Comparison of ENCODE assay signal across 20 cellular contexts in genomic region chr5:19802686-19803085, GRCh38.
"Had no signal": no experiment of that assay in that cellular context is flagged by ENCODE, and none has a peak within 500 bp of the region (broad histone marks: within the 10 kb centered on the region; RNA-seq: fewer than 3 reads in every experiment).

No MANE protein-coding gene starts in this region.

- H3K36me3 ChIP-seq: colonic mucosa, gastrocnemius medialis, left lung, prostate gland, spleen, thoracic aorta, tibial nerve, upper lobe of left lung had no signal

- H3K4me3 ChIP-seq: colonic mucosa, gastrocnemius medialis, left lung, mucosa of descending colon, prostate gland, skin epidermis, spleen, thoracic aorta, tibial nerve, upper lobe of left lung had no signal

- H3K9me3 ChIP-seq: colonic mucosa, gastrocnemius medialis, left lung, prostate gland, thoracic aorta, tibial nerve, upper lobe of left lung had no signal

- H3K27ac ChIP-seq: colonic mucosa, epithelial cell of prostate, gastrocnemius medialis, left lung, prostate gland, skin epidermis, spleen, thoracic aorta, tibial nerve, upper lobe of left lung had no signal

- DNase-seq: colonic mucosa; effector CD8-positive, alpha-beta T cell; endodermal cell; foreskin fibroblast; gastrocnemius medialis; head of caudate nucleus; left cardiac atrium; left lung; mesenchymal stem cell; mucosa of descending colon; naive B cell; right cardiac atrium; spleen; stimulated activated CD4-positive, alpha-beta T cell treated with anti-CD3 and anti-CD28 coated beads, Interleukin-4, amount 100 ng/mL, for 4 hours; upper lobe of left lung had no signal

- H3K27me3 ChIP-seq: colonic mucosa, gastrocnemius medialis, left lung, spleen, tibial nerve, upper lobe of left lung had no signal

- H3K4me1 ChIP-seq: colonic mucosa, gastrocnemius medialis, left lung, prostate gland, spleen, tibial nerve, upper lobe of left lung had no signal
